Comparison of ENCODE assay signal across 22 cellular contexts in the genomic region with DNA sequence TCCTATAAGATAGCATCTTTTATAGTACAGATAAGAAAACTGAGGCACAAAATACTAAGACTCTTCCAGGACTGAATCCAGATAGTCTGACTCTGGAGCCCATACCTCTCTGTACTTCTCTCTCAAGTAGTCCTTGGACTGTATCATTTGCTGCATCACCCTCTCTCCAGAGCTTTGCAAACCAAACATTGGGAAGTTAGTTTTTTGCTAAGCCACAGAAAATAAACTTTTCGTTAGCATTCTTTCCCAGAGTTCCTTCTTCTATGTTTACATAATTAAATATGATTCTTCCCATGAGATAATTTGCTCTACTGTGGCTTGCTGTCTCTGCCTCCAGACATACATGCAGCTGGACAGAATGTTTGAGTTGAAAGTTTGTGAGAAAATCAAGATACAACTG. TPM values are rescaled to one million over a fixed set of nuclear protein-coding genes. Genes with fewer than 3 reads are reported as not detected.
"Had no signal": no experiment of that assay in that cellular context is flagged by ENCODE, and none has a peak within 500 bp of the region (broad histone marks: within the 10 kb centered on the region; RNA-seq: fewer than 3 reads in every experiment).

No MANE protein-coding gene starts in this region.

- H3K4me1 ChIP-seq: SJSA1 had no signal

- H3K27ac ChIP-seq: SJSA1, SK-N-MC had no signal

- H3K36me3 ChIP-seq: MG63, SJSA1 had no signal

- H3K27me3 ChIP-seq: MG63, SJSA1 had no signal

- H3K4me3 ChIP-seq: MG63, SJSA1, SK-N-MC had no signal

- H3K9me3 ChIP-seq: MG63, SJSA1 had no signal

- DNase-seq: Karpas-422, KG1, MG63, NCI-H1092, NCI-H1105 treated with DMSO at 0.1 percent for 48 hours, NCI-H1417 treated with DMSO at 0.1 percent for 48 hours, NCI-H146, NCI-H1694 treated with DMSO at 0.1 percent for 48 hours, NCI-H1930, NCI-H2081, NCI-H2107, NCI-H2227 treated with DMSO at 0.1 percent for 48 hours, NCI-H524, NCI-H526 treated with DMSO at 0.1 percent for 48 hours, NCI-H748 treated with DMSO at 0.1 percent for 48 hours, Right ventricle myocardium superior, RPMI8226, SIG-M5 had no signal

RNA-seq across cellular contexts. Expression of a gene that starts 22.0 kb away (rescaled TPM):
- total RNA-seq: HT-29, NCI-H460, Right ventricle myocardium superior, SJSA1 had no signal
